ENCODE assay signal across 9 cellular contexts in genomic region chr10:29555091-29555745, GRCh38.
DNase-seq lines count a peak whose midpoint lies in the region; ATAC-seq and TF ChIP-seq lines count a peak whose summit lies in the region.
"Had no signal": no experiment of that assay in that cellular context is flagged by ENCODE, and none has a peak within 500 bp of the region (broad histone marks: within the 10 kb centered on the region; RNA-seq: fewer than 3 reads in every experiment).

No MANE protein-coding gene starts in this region.

- H3K36me3 ChIP-seq in esophagus muscularis mucosa (peaks cover 34 to 54% (median 44%) of the 10 kb centered on the region in 4 donors), psoas muscle (ENCODE audit: insufficient read depth in 1 of 2, low read depth in 1 of 2) (peaks cover 0 to 84% of the 10 kb centered on the region in 2 donors), tibial nerve (peaks cover 0 to 28% (median 0%) of the 10 kb centered on the region in 3 donors)

- intact Hi-C loops in esophagus muscularis mucosa (cut with DNase I) = no loop called here
- intact Hi-C loops in psoas muscle (cut with DNase I) = no loop called here

- no peak overlapping the region for H3K4me3 ChIP-seq in esophagus muscularis mucosa
- H3K4me3 ChIP-seq in psoas muscle = no peak overlapping the region
- H3K4me3 ChIP-seq in tibial nerve = no peak overlapping the region

- TF ChIP-seq CTCF in HFFc6 (IDR thresholded peaks at IDR 0.05) (peak; percentile 1; the same call in 1 of the 2 replicates), esophagus muscularis mucosa (IDR thresholded peaks at IDR 0.05) (no peak), psoas muscle (IDR thresholded peaks at IDR 0.05) (no peak), tibial nerve (IDR thresholded peaks at IDR 0.05) (no peak)

- no peaks in the 10 kb centered on the region for H3K27me3 ChIP-seq in esophagus muscularis mucosa
- H3K27me3 ChIP-seq in psoas muscle (ENCODE audit: insufficient read depth in 3 of 3, low read length in 2 of 3) = no peaks in the 10 kb centered on the region
- no peaks in the 10 kb centered on the region for H3K27me3 ChIP-seq in tibial nerve

- H3K4me1 ChIP-seq in esophagus muscularis mucosa (peaks cover 16 to 87% (median 71%) of the 10 kb centered on the region in 4 donors), psoas muscle (peaks cover 65% of the 10 kb centered on the region), tibial nerve (peaks cover 0 to 14% (median 0%) of the 10 kb centered on the region in 4 donors)

- no peaks in the 10 kb centered on the region for H3K9me3 Mint-ChIP-seq in HFFc6

- H3K27ac ChIP-seq in esophagus muscularis mucosa (replicated peaks in 1 of 4) (peak overlapping the region; percentile 63 to 76 (median 70)), psoas muscle (peak overlapping the region; percentile 81), tibial nerve (peak overlapping the region in 2 of 4 donors; percentile 38)

- H3K27ac Mint-ChIP-seq in HFFc6 = no peak overlapping the region

- H3K4me1 Mint-ChIP-seq in HFFc6 (ENCODE audit: low read depth) = peaks cover 23% of the 10 kb centered on the region

- in situ Hi-C loops in SK-MEL-5 (cut with HindIII; ENCODE audit: low pct_unique_long_range_greater_than_20kb, low sequenced_read_pairs) = no loop called here

- H3K9me3 ChIP-seq in esophagus muscularis mucosa (no peaks in the 10 kb centered on the region), psoas muscle (no peaks in the 10 kb centered on the region), tibial nerve (no peaks in the 10 kb centered on the region)

- TF ChIP-seq EP300 in esophagus muscularis mucosa (IDR thresholded peaks at IDR 0.05) = no peak
- TF ChIP-seq EP300 in tibial nerve (IDR thresholded peaks at IDR 0.05) = no peak

- H3K4me3 Mint-ChIP-seq in HFFc6 = peak overlapping the region; percentile 46; the same call in 1 of the 2 replicates

- peaks cover 14% of the 10 kb centered on the region for H3K27me3 Mint-ChIP-seq in HFFc6 (ENCODE audit: insufficient read depth)

- DNase-seq in HFFc6 (no peak), SK-MEL-5 (ENCODE audit: low read depth, low spot score) (peak; percentile 47), esophagus muscularis mucosa (ENCODE audit: extremely low spot score) (no peak), psoas muscle (no peak), tibial nerve (ENCODE audit: low spot score in 2 of 2) (no peak), LoVo (ENCODE audit: low spot score) (no peak), occipital lobe (lab: John Stamatoyannopoulos, UW) (no peak)
- DNase-seq in stimulated activated CD4-positive, alpha-beta T cell treated with anti-CD3 and anti-CD28 coated beads, Interleukin-12 subunit alpha, Interleukin-12 subunit beta, amount 100 ng/mL, for 4 hours = no peak
- DNase-seq: NCI-H510A treated with DMSO at 0.1 percent for 48 hours had no signal

- H3K36me3 Mint-ChIP-seq in HFFc6 (ENCODE audit: low read depth) = no peaks in the 10 kb centered on the region

- TF ChIP-seq POLR2A in esophagus muscularis mucosa (IDR thresholded peaks at IDR 0.05; ENCODE audit: low read depth) = no peak
- no peak for TF ChIP-seq POLR2A in tibial nerve (IDR thresholded peaks at IDR 0.05)

- WGBS in esophagus muscularis mucosa = 58% methylated on average over 6 of the region's 6 CpGs
- 69 to 82% (median 73%) methylated on average over 6 of the region's 6 CpGs for WGBS in psoas muscle, 3 donors
- 73 to 83% methylated on average over 6 of the region's 6 CpGs for WGBS in tibial nerve, 2 donors

- no peak for ATAC-seq in psoas muscle
